In genomic region chr9:37121881-37122280, GRCh38 we compare ENCODE assay signal across 9 cellular contexts.
DNase-seq lines count a peak whose midpoint lies in the region; ATAC-seq and TF ChIP-seq lines count a peak whose summit lies in the region.
"Had no signal": no experiment of that assay in that cellular context is flagged by ENCODE, and none has a peak within 500 bp of the region (broad histone marks: within the 10 kb centered on the region; RNA-seq: fewer than 3 reads in every experiment).

No MANE protein-coding gene starts in this region.

- H3K4me1 ChIP-seq in effector memory CD4-positive, alpha-beta T cell (ENCODE audit: control insufficient read depth, insufficient read depth, low read length, poor library complexity, severe bottlenecking) = peaks cover 1% of the 10 kb centered on the region

- H3K4me1 Mint-ChIP-seq in activated T-cell treated with anti-CD3 and anti-CD28 coated beads, Interleukin-2, amount 50 U/mL, for 24 hours (ENCODE audit: low read depth) = peaks cover 44% of the 10 kb centered on the region
- H3K4me1 Mint-ChIP-seq in stimulated activated naive CD8-positive, alpha-beta T cell treated with anti-CD3 and anti-CD28 coated beads, Interleukin-15, amount 100 ng/mL, for 72 hours = peaks cover 35% of the 10 kb centered on the region

- H3K27me3 Mint-ChIP-seq in activated T-cell treated with anti-CD3 and anti-CD28 coated beads, Interleukin-2, amount 50 U/mL, for 24 hours = no peaks in the 10 kb centered on the region
- H3K27me3 Mint-ChIP-seq in stimulated activated naive CD8-positive, alpha-beta T cell treated with anti-CD3 and anti-CD28 coated beads, Interleukin-15, amount 100 ng/mL, for 72 hours = no peaks in the 10 kb centered on the region

- H3K4me3 Mint-ChIP-seq in activated T-cell treated with anti-CD3 and anti-CD28 coated beads, Interleukin-2, amount 50 U/mL, for 24 hours = peak overlapping the region; percentile 89
- peak overlapping the region; percentile 89 to 99 for H3K4me3 Mint-ChIP-seq in stimulated activated naive CD8-positive, alpha-beta T cell treated with anti-CD3 and anti-CD28 coated beads, Interleukin-15, amount 100 ng/mL, for 72 hours

- peak overlapping the region; percentile 62 for H3K27ac Mint-ChIP-seq in activated T-cell treated with anti-CD3 and anti-CD28 coated beads, Interleukin-2, amount 50 U/mL, for 24 hours
- H3K27ac Mint-ChIP-seq in stimulated activated naive CD8-positive, alpha-beta T cell treated with anti-CD3 and anti-CD28 coated beads, Interleukin-15, amount 100 ng/mL, for 72 hours = peak overlapping the region in 1 of 2 donors; percentile 45

- DNase-seq in activated T-cell treated with anti-CD3 and anti-CD28 coated beads, Interleukin-2, amount 50 U/mL, for 24 hours = no peak
- DNase-seq in activated T-cell treated with anti-CD3 and anti-CD28 coated beads for 4 hours (no peak), fibroblast of mammary gland (ENCODE audit: low read depth) (peak; percentile 30)
- DNase-seq in stimulated activated naive CD8-positive, alpha-beta T cell treated with anti-CD3 and anti-CD28 coated beads, Interleukin-15, amount 100 ng/mL, for 72 hours = no peak
- no peak for DNase-seq in effector memory CD4-positive, alpha-beta T cell
- DNase-seq: kidney glomerular epithelial cell had no signal

- H3K27ac ChIP-seq in effector memory CD4-positive, alpha-beta T cell (ENCODE audit: insufficient read depth, low read length, poor library complexity, severe bottlenecking) = no peak overlapping the region

- H3K36me3 ChIP-seq in effector memory CD4-positive, alpha-beta T cell (ENCODE audit: control insufficient read depth, insufficient read depth, low read length) = no peaks in the 10 kb centered on the region

- H3K4me3 ChIP-seq in WI38 (ENCODE audit: low read depth, low read length) (peak overlapping the region; percentile 92), fibroblast of mammary gland (ENCODE audit: control insufficient read depth, low read depth, low read length) (peak overlapping the region; percentile 81)
- no peak overlapping the region for H3K4me3 ChIP-seq in effector memory CD4-positive, alpha-beta T cell (ENCODE audit: insufficient read depth, low read depth, low read length, poor library complexity, severe bottlenecking)

- peaks cover 6% of the 10 kb centered on the region for H3K9me3 Mint-ChIP-seq in activated T-cell treated with anti-CD3 and anti-CD28 coated beads, Interleukin-2, amount 50 U/mL, for 24 hours
- H3K9me3 Mint-ChIP-seq in stimulated activated naive CD8-positive, alpha-beta T cell treated with anti-CD3 and anti-CD28 coated beads, Interleukin-15, amount 100 ng/mL, for 72 hours = peaks cover 0 to 3% of the 10 kb centered on the region in 2 donors

- H3K9me3 ChIP-seq in effector memory CD4-positive, alpha-beta T cell (ENCODE audit: control insufficient read depth, low read length) = no peaks in the 10 kb centered on the region

- peaks cover 47% of the 10 kb centered on the region for H3K36me3 Mint-ChIP-seq in activated T-cell treated with anti-CD3 and anti-CD28 coated beads, Interleukin-2, amount 50 U/mL, for 24 hours (ENCODE audit: low read depth)

- TF ChIP-seq CTCF in WI38 (IDR thresholded peaks at IDR 0.05; ENCODE audit: low read depth, low read length) = no peak
- TF ChIP-seq CTCF in fibroblast of mammary gland (conservative IDR thresholded peaks at IDR 0.05; ENCODE audit: control insufficient read depth, insufficient read depth, low read depth, low read length) = no peak

- ATAC-seq in stimulated activated naive CD8-positive, alpha-beta T cell treated with anti-CD3 and anti-CD28 coated beads, Interleukin-15, amount 100 ng/mL, for 72 hours = no peak
- no peak for ATAC-seq in GM21528 (IDR thresholded peaks at IDR 0.05; ENCODE audit: low FRiP score, unreplicated experiment)
- no peak for ATAC-seq in GM18870 (IDR thresholded peaks at IDR 0.05; ENCODE audit: unreplicated experiment)

- no peaks in the 10 kb centered on the region for H3K27me3 ChIP-seq in effector memory CD4-positive, alpha-beta T cell (replicated peaks; ENCODE audit: control insufficient read depth, insufficient read depth, low read length, poor library complexity, severe bottlenecking)
